ENCODE assay signal across 27 cellular contexts in genomic region chr7:140734096-140734495, GRCh38.
"Had no signal": no experiment of that assay in that cellular context is flagged by ENCODE, and none has a peak within 500 bp of the region (broad histone marks: within the 10 kb centered on the region; RNA-seq: fewer than 3 reads in every experiment).

No MANE protein-coding gene starts in this region.

- H3K27ac ChIP-seq: adrenal gland, breast epithelium, coronary artery, SK-N-MC, WERI-Rb-1 had no signal

- ATAC-seq: activated CD4-positive, alpha-beta T cell treated with anti-CD3 and anti-CD28 coated beads for 36 hours; activated CD8-positive, alpha-beta T cell treated with anti-CD3 and anti-CD28 coated beads for 36 hours; Right ventricle myocardium inferior; T-cell had no signal

- H3K4me1 ChIP-seq: adrenal gland, breast epithelium had no signal

- H3K4me3 Mint-ChIP-seq: activated CD4-positive, alpha-beta T cell treated with anti-CD3 and anti-CD28 coated beads for 36 hours; activated CD8-positive, alpha-beta T cell treated with anti-CD3 and anti-CD28 coated beads for 36 hours; activated naive CD8-positive, alpha-beta T cell treated with anti-CD3 and anti-CD28 coated beads, Interleukin-2, amount 10 ng/mL, durations not matched to agents 7 days and 5 days; T-cell had no signal

- H3K27me3 Mint-ChIP-seq: activated CD4-positive, alpha-beta T cell treated with anti-CD3 and anti-CD28 coated beads for 36 hours; activated CD8-positive, alpha-beta T cell treated with anti-CD3 and anti-CD28 coated beads for 36 hours; activated naive CD8-positive, alpha-beta T cell treated with anti-CD3 and anti-CD28 coated beads, Interleukin-2, amount 10 ng/mL, durations not matched to agents 7 days and 5 days; T-cell had no signal

- H3K36me3 ChIP-seq: breast epithelium, MG63 had no signal

- DNase-seq: activated CD4-positive, alpha-beta T cell treated with anti-CD3 and anti-CD28 coated beads for 36 hours; activated CD4-positive, alpha-beta T cell treated with anti-CD3 and anti-CD28 coated beads, Interleukin-2, amount 50 U/mL, for 1 hour; activated CD8-positive, alpha-beta memory T cell treated with anti-CD3 and anti-CD28 coated beads, Interleukin-2, amount 50 U/mL, for 4 hours; activated CD8-positive, alpha-beta T cell treated with anti-CD3 and anti-CD28 coated beads for 36 hours; activated naive CD4-positive, alpha-beta T cell treated with anti-CD3 and anti-CD28 coated beads, Interleukin-2, amount 50 U/mL, for 16 hours; activated naive CD8-positive, alpha-beta T cell treated with anti-CD3 and anti-CD28 coated beads, Interleukin-2, amount 10 ng/mL, durations not matched to agents 7 days and 5 days; adrenal gland; anterior cingulate cortex; caudate nucleus; KG1; MG63; NCI-H1092; NCI-H1417; NCI-H1930; NCI-H2171; NCI-H2227 treated with DMSO at 0.1 percent for 48 hours; NCI-H446 treated with DMSO at 0.1 percent for 48 hours; NCI-H524 treated with DMSO at 0.1 percent for 48 hours; NCI-H82; T-cell; T-helper 2 cell; T1000; WERI-Rb-1 had no signal

- H3K27ac Mint-ChIP-seq: activated CD4-positive, alpha-beta T cell treated with anti-CD3 and anti-CD28 coated beads for 36 hours; activated CD8-positive, alpha-beta T cell treated with anti-CD3 and anti-CD28 coated beads for 36 hours; activated naive CD8-positive, alpha-beta T cell treated with anti-CD3 and anti-CD28 coated beads, Interleukin-2, amount 10 ng/mL, durations not matched to agents 7 days and 5 days; T-cell had no signal

- H3K4me1 Mint-ChIP-seq: activated CD4-positive, alpha-beta T cell treated with anti-CD3 and anti-CD28 coated beads for 36 hours; T-cell had no signal

- H3K9me3 Mint-ChIP-seq: activated CD8-positive, alpha-beta T cell treated with anti-CD3 and anti-CD28 coated beads for 36 hours; activated naive CD8-positive, alpha-beta T cell treated with anti-CD3 and anti-CD28 coated beads, Interleukin-2, amount 10 ng/mL, durations not matched to agents 7 days and 5 days; T-cell had no signal

- H3K27me3 ChIP-seq: adrenal gland, breast epithelium, MG63 had no signal

- H3K4me3 ChIP-seq: adrenal gland, breast epithelium, coronary artery, MG63, SK-N-MC had no signal

- H3K9me3 ChIP-seq: adrenal gland, breast epithelium, MG63 had no signal
